Comparison of ENCODE assay signal across 24 cellular contexts in the genomic region with DNA sequence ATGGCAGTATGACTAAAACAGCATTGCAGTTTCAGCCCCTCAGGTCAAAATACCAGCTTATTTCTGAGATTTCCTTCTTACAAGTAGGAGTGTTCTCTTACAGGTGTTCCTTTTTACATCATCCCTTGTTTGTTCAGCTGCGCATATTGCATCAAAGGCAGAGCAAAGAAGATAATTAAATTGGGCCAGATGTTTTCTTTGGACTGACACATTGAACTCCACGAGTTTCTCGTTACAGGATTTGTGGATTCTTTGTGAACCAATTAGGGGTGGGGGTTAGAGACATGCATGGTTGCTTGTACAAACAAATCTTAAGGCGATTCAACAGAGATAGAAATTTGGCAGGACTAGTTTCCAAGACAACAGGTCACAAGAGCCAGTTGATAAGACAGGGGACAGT.
A peak's percentile ranks its signal among the peaks of the same experiment; 100 is the strongest.
DNase-seq lines count a peak whose midpoint lies in the region; ATAC-seq and TF ChIP-seq lines count a peak whose summit lies in the region.
"Had no signal": no experiment of that assay in that cellular context is flagged by ENCODE, and none has a peak within 500 bp of the region (broad histone marks: within the 10 kb centered on the region; RNA-seq: fewer than 3 reads in every experiment).

No MANE protein-coding gene starts in this region.

- in situ Hi-C loops in ACHN (cut with HindIII; ENCODE audit: low pct_ligation_motif_present, low pct_unique_long_range_greater_than_20kb, low sequenced_read_pairs), result no loop called here

- no peak for TF ChIP-seq CTCF in foreskin fibroblast (IDR thresholded peaks at IDR 0.05; ENCODE audit: low read depth, low read length)

- peak; percentile 57 for DNase-seq in DMS53 treated with DMSO at 0.1 percent for 48 hours (lab: John Stamatoyannopoulos, UW; ENCODE audit: unreplicated experiment)
- peak; percentile 93 for DNase-seq in NCI-H146 treated with DMSO at 0.1 percent for 48 hours (lab: John Stamatoyannopoulos, UW; ENCODE audit: unreplicated experiment)
- peak; percentile 41 for DNase-seq in NCI-H460 (ENCODE audit: extremely low read depth, low read depth)
- peak; percentile 74 for DNase-seq in SK-N-DZ (ENCODE audit: low spot score)
- DNase-seq in activated gamma-delta T cell (lab: John Stamatoyannopoulos, UW), result no peak
- DNase-seq in foreskin fibroblast, result no peak
- DNase-seq in ACHN, result no peak
- DNase-seq: activated CD4-positive, alpha-beta T cell treated with anti-CD3 and anti-CD28 coated beads, Interleukin-2, amount 50 U/mL, for 4 hours; activated gamma-delta T cell treated with Interleukin-2 at 50 U/mL for 16 hours; CD4-positive, CD25-positive, alpha-beta regulatory T cell; dermis blood vessel endothelial cell; DMS79; GOT3; heart left ventricle; left ventricle myocardium superior; MG63; NCI-H526; PC-9; stimulated activated CD4-positive, alpha-beta T cell treated with anti-CD3 and anti-CD28 coated beads, Interleukin-4, amount 100 ng/mL, for 4 hours; stomach; WERI-Rb-1 had no signal

- ATAC-seq in GM18858 (IDR thresholded peaks at IDR 0.05; ENCODE audit: unreplicated experiment), result no peak
- ATAC-seq: GM12878, heart left ventricle, left ventricle myocardium superior had no signal

- no peak overlapping the region for H3K4me3 ChIP-seq in foreskin fibroblast (ENCODE audit: low read depth in 1 of 2, low read length in 2 of 2)
- H3K4me3 ChIP-seq: GM12878, heart left ventricle, MG63, PC-9, SJCRH30, stomach had no signal

Comparison
In these comparisons a context has a peak if more than half of its experiments do, and no peak if none do; other contexts are left out.
1. DNase-seq: peak in DMS53 treated with DMSO at 0.1 percent for 48 hours (single experiment), NCI-H146 treated with DMSO at 0.1 percent for 48 hours (single experiment), NCI-H460 (single experiment) and SK-N-DZ (single experiment); none in activated gamma-delta T cell (single experiment), foreskin fibroblast (0 of 2) and ACHN (single experiment).